ENCODE assay signal across 8 cellular contexts in genomic region chr4:91630054-91630453, GRCh38.
"Had no signal": no experiment of that assay in that cellular context is flagged by ENCODE, and none has a peak within 500 bp of the region (broad histone marks: within the 10 kb centered on the region; RNA-seq: fewer than 3 reads in every experiment).

No MANE protein-coding gene starts in this region.

- H3K4me3 Mint-ChIP-seq: IgD-negative memory B cell had no signal

- H3K27ac ChIP-seq: HL-60, KMS-11 had no signal

- H3K4me2 ChIP-seq: KMS-11 had no signal

- H3K27me3 Mint-ChIP-seq: IgD-negative memory B cell had no signal

- ATAC-seq: HepG2, K562 had no signal

- H3K36me3 Mint-ChIP-seq: IgD-negative memory B cell had no signal

- DNase-seq: IMR-90, KBM-7, KG1 had no signal

- H3K4me1 Mint-ChIP-seq: IgD-negative memory B cell had no signal

- H3K4me3 ChIP-seq: K562 had no signal

- H3K27ac Mint-ChIP-seq: IgD-negative memory B cell had no signal
